Comparison of ENCODE assay signal across 1 cellular context in genomic region chr6:45378324-45378926, GRCh38.
A peak's percentile ranks its signal among the peaks of the same experiment; 100 is the strongest.
TF ChIP-seq lines count a peak whose summit lies in the region.

No MANE protein-coding gene starts in this region.

TF ChIP-seq in K562, 482 proteins besides CTCF, POLR2A, EP300 and RAD21 (continued from another document):
- no peak for TF ChIP-seq ZNF318 (IDR thresholded peaks at IDR 0.05; ENCODE audit: borderline replicate concordance in 1 of 2, low read depth in 1 of 2)
- no peak for TF ChIP-seq HDAC3 (IDR thresholded peaks at IDR 0.05; ENCODE audit: borderline replicate concordance, partially characterized antibody)
- TF ChIP-seq ZFP1 (CRISPR knock-in tag; IDR thresholded peaks at IDR 0.05) = no peak
- TF ChIP-seq TEAD4 (IDR thresholded peaks at IDR 0.05; ENCODE audit: low read length) = no peak
- no peak for TF ChIP-seq TEAD4 (CRISPR knock-in tag; IDR thresholded peaks at IDR 0.05; ENCODE audit: borderline replicate concordance)
- TF ChIP-seq, protein P1, sequence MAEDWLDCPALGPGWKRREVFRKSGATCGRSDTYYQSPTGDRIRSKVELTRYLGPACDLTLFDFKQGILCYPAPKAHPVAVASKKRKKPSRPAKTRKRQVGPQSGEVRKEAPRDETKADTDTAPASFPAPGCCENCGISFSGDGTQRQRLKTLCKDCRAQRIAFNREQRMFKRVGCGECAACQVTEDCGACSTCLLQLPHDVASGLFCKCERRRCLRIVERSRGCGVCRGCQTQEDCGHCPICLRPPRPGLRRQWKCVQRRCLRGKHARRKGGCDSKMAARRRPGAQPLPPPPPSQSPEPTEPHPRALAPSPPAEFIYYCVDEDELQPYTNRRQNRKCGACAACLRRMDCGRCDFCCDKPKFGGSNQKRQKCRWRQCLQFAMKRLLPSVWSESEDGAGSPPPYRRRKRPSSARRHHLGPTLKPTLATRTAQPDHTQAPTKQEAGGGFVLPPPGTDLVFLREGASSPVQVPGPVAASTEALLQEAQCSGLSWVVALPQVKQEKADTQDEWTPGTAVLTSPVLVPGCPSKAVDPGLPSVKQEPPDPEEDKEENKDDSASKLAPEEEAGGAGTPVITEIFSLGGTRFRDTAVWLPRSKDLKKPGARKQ (CRISPR knock-in tag; IDR thresholded peaks at IDR 0.05) = no peak
- TF ChIP-seq NCOR1 (IDR thresholded peaks at IDR 0.05) = no peak
- TF ChIP-seq CHD4 (IDR thresholded peaks at IDR 0.05; ENCODE audit: insufficient read depth, insufficient replicate concordance, low read depth, low read length, poor library complexity, severe bottlenecking) = no peak
- no peak for TF ChIP-seq THRAP3 (IDR thresholded peaks at IDR 0.05; ENCODE audit: borderline replicate concordance)
- TF ChIP-seq ZBTB34 (CRISPR knock-in tag; IDR thresholded peaks at IDR 0.05) = no peak
- no peak for TF ChIP-seq SIRT6 (IDR thresholded peaks at IDR 0.05; ENCODE audit: low read depth, low read length)
- 0 out of 2 replicates have a peak, but pooled peaks have one; percentile 1 for TF ChIP-seq CBX1 (IDR thresholded peaks at IDR 0.05; ENCODE audit: low read depth)
- TF ChIP-seq, protein P2, sequence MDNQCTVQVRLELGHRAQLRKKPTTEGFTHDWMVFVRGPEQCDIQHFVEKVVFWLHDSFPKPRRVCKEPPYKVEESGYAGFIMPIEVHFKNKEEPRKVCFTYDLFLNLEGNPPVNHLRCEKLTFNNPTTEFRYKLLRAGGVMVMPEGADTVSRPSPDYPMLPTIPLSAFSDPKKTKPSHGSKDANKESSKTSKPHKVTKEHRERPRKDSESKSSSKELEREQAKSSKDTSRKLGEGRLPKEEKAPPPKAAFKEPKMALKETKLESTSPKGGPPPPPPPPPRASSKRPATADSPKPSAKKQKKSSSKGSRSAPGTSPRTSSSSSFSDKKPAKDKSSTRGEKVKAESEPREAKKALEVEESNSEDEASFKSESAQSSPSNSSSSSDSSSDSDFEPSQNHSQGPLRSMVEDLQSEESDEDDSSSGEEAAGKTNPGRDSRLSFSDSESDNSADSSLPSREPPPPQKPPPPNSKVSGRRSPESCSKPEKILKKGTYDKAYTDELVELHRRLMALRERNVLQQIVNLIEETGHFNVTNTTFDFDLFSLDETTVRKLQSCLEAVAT (IDR thresholded peaks at IDR 0.05) = peak; percentile 26 to 35; a peak in 2 of 4 replicates
- no peak for TF ChIP-seq STAG1 (CRISPR knock-in tag; IDR thresholded peaks at IDR 0.05; ENCODE audit: borderline replicate concordance)
- TF ChIP-seq, protein P3, sequence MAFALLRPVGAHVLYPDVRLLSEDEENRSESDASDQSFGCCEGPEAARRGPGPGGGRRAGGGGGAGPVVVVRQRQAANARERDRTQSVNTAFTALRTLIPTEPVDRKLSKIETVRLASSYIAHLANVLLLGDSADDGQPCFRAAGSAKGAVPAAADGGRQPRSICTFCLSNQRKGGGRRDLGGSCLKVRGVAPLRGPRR (CRISPR knock-in tag; IDR thresholded peaks at IDR 0.05) = 0 out of 2 replicates have a peak, but pooled peaks have one; percentile 34
- TF ChIP-seq ZNF12 (CRISPR knock-in tag; IDR thresholded peaks at IDR 0.05) = no peak
- no peak for TF ChIP-seq NFIX (CRISPR knock-in tag; IDR thresholded peaks at IDR 0.05; ENCODE audit: low read depth)
- no peak for TF ChIP-seq PML (IDR thresholded peaks at IDR 0.05; ENCODE audit: low read length)
- peak; percentile 66; the same call in 1 of the 2 replicates for TF ChIP-seq MIER1 (IDR thresholded peaks at IDR 0.05; ENCODE audit: low read depth)
- no peak for TF ChIP-seq NFYB (IDR thresholded peaks at IDR 0.05; ENCODE audit: extremely low read depth, insufficient read length)
- no peak for TF ChIP-seq TRIM24 (IDR thresholded peaks at IDR 0.05)
- TF ChIP-seq, protein P4, sequence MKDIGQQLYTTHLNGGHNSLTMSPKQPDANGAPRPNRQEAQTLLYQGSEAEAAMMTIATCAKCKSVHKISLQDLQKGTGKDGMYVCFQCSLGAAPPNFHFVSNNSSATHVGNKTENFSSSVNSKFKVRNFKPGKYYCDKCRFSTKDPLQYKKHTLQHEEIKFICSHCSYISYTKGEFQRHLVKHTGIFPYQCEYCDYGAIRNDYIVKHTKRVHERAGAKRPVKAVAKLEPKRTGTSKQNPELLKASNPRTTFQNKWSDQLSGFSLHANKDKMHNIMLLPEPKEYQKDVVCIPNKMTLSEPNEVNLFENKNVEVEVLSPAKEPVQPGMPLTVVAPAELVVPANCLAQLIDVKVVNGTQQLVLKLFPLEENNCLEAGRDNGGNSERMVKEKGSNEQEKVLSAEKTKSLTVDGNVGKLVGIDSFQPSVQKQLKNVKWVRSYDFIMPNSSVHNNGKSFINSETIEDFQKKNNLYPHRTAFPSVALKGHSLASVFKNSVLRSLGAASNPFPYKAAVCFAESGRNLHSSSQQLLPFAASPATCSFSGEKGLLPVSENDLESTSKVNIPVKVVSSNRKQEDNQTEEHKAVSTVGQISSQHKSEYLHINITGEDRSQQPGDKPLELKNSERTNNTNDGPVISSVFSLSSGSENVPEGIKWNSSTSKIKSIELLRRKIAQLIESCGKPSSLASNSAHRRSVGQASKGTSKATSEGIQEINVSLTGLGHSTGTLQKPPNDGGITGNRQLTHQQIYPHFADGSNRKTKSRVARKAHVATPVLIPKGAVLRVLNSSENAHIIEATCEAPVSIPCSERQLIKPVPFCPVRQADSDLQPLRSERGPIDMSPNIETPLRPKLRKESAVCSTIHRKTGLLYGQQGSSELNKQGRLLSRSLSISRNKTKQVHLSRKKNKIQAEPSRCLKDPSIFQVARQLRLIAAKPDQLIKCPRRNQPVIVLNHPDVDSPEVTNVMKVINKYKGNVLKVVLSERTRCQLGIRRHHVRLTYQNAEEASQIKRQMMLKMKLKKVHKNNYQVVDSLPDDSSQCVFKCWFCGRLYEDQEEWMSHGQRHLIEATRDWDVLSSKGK (CRISPR knock-in tag; IDR thresholded peaks at IDR 0.05) = no peak
- no peak for TF ChIP-seq POLR2AphosphoS5 (IDR thresholded peaks at IDR 0.05; ENCODE audit: control insufficient read depth, insufficient read depth, low read depth, low read length)
- no peak for TF ChIP-seq KLF6 (CRISPR knock-in tag; IDR thresholded peaks at IDR 0.05; ENCODE audit: borderline replicate concordance)
- TF ChIP-seq MCM3 (IDR thresholded peaks at IDR 0.05) = no peak
TF ChIP-seq in K562: peak in this region for 65.
